Comparison of ENCODE assay signal across 19 cellular contexts in the genomic region with DNA sequence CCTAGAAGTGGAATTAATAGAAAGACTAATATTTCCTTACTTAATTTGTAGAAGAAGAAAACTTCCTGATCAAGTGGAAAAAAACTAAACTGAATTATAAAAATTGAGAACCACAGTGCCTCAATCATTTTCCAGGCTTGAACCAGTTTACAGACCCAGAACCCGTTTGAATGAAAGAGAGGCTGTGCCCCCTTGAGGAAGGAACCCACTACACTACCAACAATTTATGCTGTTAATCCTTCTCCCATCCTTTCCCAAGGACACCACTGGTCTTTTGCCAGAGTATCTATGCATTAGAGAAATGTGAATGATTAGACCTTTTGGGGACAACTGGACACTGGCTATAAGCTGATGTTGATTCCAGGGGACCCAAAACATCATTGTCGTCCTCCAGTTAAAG.
"Had no signal": no experiment of that assay in that cellular context is flagged by ENCODE, and none has a peak within 500 bp of the region (broad histone marks: within the 10 kb centered on the region; RNA-seq: fewer than 3 reads in every experiment).

No MANE protein-coding gene starts in this region.

- H3K27me3 ChIP-seq: colonic mucosa, esophagus muscularis mucosa, gastrocnemius medialis, heart right ventricle, left lung had no signal

- DNase-seq: colonic mucosa; cortex of kidney; effector CD8-positive, alpha-beta T cell; effector memory CD8-positive, alpha-beta T cell; foreskin melanocyte; gastrocnemius medialis; glutamatergic neuron; head of caudate nucleus; heart right ventricle; hippocampal formation; left cardiac atrium; left lung; left ventricle myocardium superior; lower lobe of right lung; mesenchymal stem cell; midbrain; naive thymus-derived CD4-positive, alpha-beta T cell had no signal

- H3K27ac Mint-ChIP-seq: dendritic cell treated with granulocyte-macrophage colony-stimulating factor and Interleukin-4, amounts not matched to agents 40 ng/mL and 50 ng/mL, for 4 days; effector memory CD8-positive, alpha-beta T cell; naive thymus-derived CD4-positive, alpha-beta T cell had no signal

- H3K27ac ChIP-seq: colonic mucosa, esophagus muscularis mucosa, gastrocnemius medialis, heart right ventricle, left lung, lower lobe of right lung had no signal

- ATAC-seq: effector memory CD8-positive, alpha-beta T cell; gastrocnemius medialis; heart right ventricle; left cardiac atrium; left lung; left ventricle myocardium superior; lower lobe of right lung; naive thymus-derived CD4-positive, alpha-beta T cell had no signal

- H3K36me3 Mint-ChIP-seq: naive thymus-derived CD4-positive, alpha-beta T cell had no signal

- H3K4me3 Mint-ChIP-seq: dendritic cell treated with granulocyte-macrophage colony-stimulating factor and Interleukin-4, amounts not matched to agents 40 ng/mL and 50 ng/mL, for 4 days; effector memory CD8-positive, alpha-beta T cell; naive thymus-derived CD4-positive, alpha-beta T cell had no signal

- H3K4me1 Mint-ChIP-seq: naive thymus-derived CD4-positive, alpha-beta T cell had no signal

- H3K4me1 ChIP-seq: colonic mucosa, esophagus muscularis mucosa, gastrocnemius medialis, heart right ventricle, left lung, lower lobe of right lung had no signal

- H3K36me3 ChIP-seq: colonic mucosa, esophagus muscularis mucosa, gastrocnemius medialis, heart right ventricle, left lung, lower lobe of right lung had no signal

- H3K4me3 ChIP-seq: colonic mucosa, esophagus muscularis mucosa, gastrocnemius medialis, heart right ventricle, left lung, lower lobe of right lung had no signal

- H3K9me3 Mint-ChIP-seq: dendritic cell treated with granulocyte-macrophage colony-stimulating factor and Interleukin-4, amounts not matched to agents 40 ng/mL and 50 ng/mL, for 4 days had no signal

- H3K27me3 Mint-ChIP-seq: dendritic cell treated with granulocyte-macrophage colony-stimulating factor and Interleukin-4, amounts not matched to agents 40 ng/mL and 50 ng/mL, for 4 days; effector memory CD8-positive, alpha-beta T cell; naive thymus-derived CD4-positive, alpha-beta T cell had no signal

- H3K9me3 ChIP-seq: colonic mucosa, esophagus muscularis mucosa, gastrocnemius medialis, lower lobe of right lung had no signal
